In the genomic region with DNA sequence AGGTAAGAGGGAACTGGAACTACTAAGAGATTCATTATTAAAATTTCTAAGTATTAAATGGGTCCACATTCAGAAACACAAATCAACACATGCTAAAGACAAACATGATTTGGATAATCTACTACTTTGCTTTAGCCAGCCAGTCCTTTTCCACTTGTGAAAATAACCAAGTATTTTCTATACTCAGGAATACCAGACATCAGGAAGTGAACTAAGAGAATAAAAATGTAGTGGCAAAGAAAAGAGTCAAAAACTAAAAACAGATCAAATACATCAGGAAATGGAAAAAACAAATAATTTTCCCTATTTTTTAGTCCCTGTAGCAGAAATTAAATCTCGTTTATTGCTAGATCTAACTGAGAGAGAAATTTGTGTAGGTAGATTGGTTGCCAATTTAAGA, we compare ENCODE assay signal across 19 cellular contexts.
DNase-seq lines count a peak whose midpoint lies in the region; ATAC-seq and TF ChIP-seq lines count a peak whose summit lies in the region.
"Had no signal": no experiment of that assay in that cellular context is flagged by ENCODE, and none has a peak within 500 bp of the region (broad histone marks: within the 10 kb centered on the region; RNA-seq: fewer than 3 reads in every experiment).

No MANE protein-coding gene starts in this region.

- H3K27me3 ChIP-seq in ascending aorta (no peaks in the 10 kb centered on the region), thoracic aorta (replicated peaks; ENCODE audit: insufficient read depth) (no peaks in the 10 kb centered on the region)

- H3K36me3 ChIP-seq in ascending aorta (no peaks in the 10 kb centered on the region), thoracic aorta (no peaks in the 10 kb centered on the region)

- H3K4me1 ChIP-seq in ascending aorta (peaks cover 0 to 65% of the 10 kb centered on the region in 2 donors), thoracic aorta (ENCODE audit: control insufficient read depth in 1 of 2, low read depth in 2 of 2) (peaks cover 63 to 89% of the 10 kb centered on the region in 2 donors)
- H3K4me1 ChIP-seq: A549 had no signal

- intact Hi-C loops in ascending aorta (cut with DNase I), result no loop called here

- H3K9me3 ChIP-seq in ascending aorta, result no peaks in the 10 kb centered on the region
- no peaks in the 10 kb centered on the region for H3K9me3 ChIP-seq in thoracic aorta
- H3K9me3 ChIP-seq: A549 had no signal

- DNase-seq in GM03348 (ENCODE audit: low spot score) (peak; percentile 14), ascending aorta (ENCODE audit: low spot score in 2 of 2) (no peak), dermis microvascular lymphatic vessel endothelial cell (ENCODE audit: low read depth in 2 of 2) (peak; percentile 64 to 66), thoracic aorta (ENCODE audit: low spot score) (no peak), ACHN (no peak)
- DNase-seq in activated CD8-positive, alpha-beta memory T cell treated with anti-CD3 and anti-CD28 coated beads, Interleukin-2, amount 50 U/mL, for 4 hours, result no peak
- DNase-seq: 8988T; C1 segment of cervical spinal cord; Calu3; CD4-positive, alpha-beta memory T cell; COR-L47; DMS53; DMS79 treated with DMSO at 0.1 percent for 48 hours; GF-D8; H9 had no signal

- in situ Hi-C loops in ACHN (cut with HindIII; ENCODE audit: low pct_ligation_motif_present, low pct_unique_long_range_greater_than_20kb, low sequenced_read_pairs), result no loop called here

- H3K27ac ChIP-seq in ascending aorta, result peak overlapping the region; percentile 62 to 77
- H3K27ac ChIP-seq in thoracic aorta, result peak overlapping the region; percentile 0 to 70
- H3K27ac ChIP-seq: A549 had no signal

- no peak for ATAC-seq in thoracic aorta (ENCODE audit: insufficient number of reproducible peaks, low FRiP score, low read depth)
- no peak for ATAC-seq in GM19463 (IDR thresholded peaks at IDR 0.05; ENCODE audit: unreplicated experiment)
- ATAC-seq: A549, GM23338, HCT116 had no signal

- TF ChIP-seq CTCF in ascending aorta (IDR thresholded peaks at IDR 0.05) (no peak), thoracic aorta (IDR thresholded peaks at IDR 0.05) (no peak)

- H3K4me3 ChIP-seq in ascending aorta (no peak overlapping the region), thoracic aorta (no peak overlapping the region)
- H3K4me3 ChIP-seq: A549, GM23338 had no signal

Comparison
In these comparisons a context has a peak if more than half of its experiments do, and no peak if none do; other contexts are left out.
1. DNase-seq: peak in GM03348 (single experiment) and dermis microvascular lymphatic vessel endothelial cell (2 of 2); none in ascending aorta (0 of 2), thoracic aorta (single experiment), ACHN (single experiment) and activated CD8-positive, alpha-beta memory T cell treated with anti-CD3 and anti-CD28 coated beads, Interleukin-2, amount 50 U/mL, for 4 hours (single experiment).